8 cellular contexts compared by ENCODE assay signal in genomic region chr17:10226930-10227695, GRCh38. TPM values are rescaled to one million over a fixed set of nuclear protein-coding genes. Genes with fewer than 3 reads are reported as not detected.
DNase-seq lines count a peak whose midpoint lies in the region; ATAC-seq and TF ChIP-seq lines count a peak whose summit lies in the region.

No MANE protein-coding gene starts in this region.

- peak; percentile 41 for ATAC-seq in left colon
- ATAC-seq in GM18517 (IDR thresholded peaks at IDR 0.05; ENCODE audit: unreplicated experiment) = no peak
- ATAC-seq in HG02610 (IDR thresholded peaks at IDR 0.05; ENCODE audit: unreplicated experiment) = no peak

- no peaks in the 10 kb centered on the region for H3K36me3 ChIP-seq in BJ (ENCODE audit: control insufficient read depth, insufficient read depth, low read length)

- no peak for DNase-seq in BJ (ENCODE audit: low read depth)
- DNase-seq in HEK293T (ENCODE audit: extremely low spot score) = peak; percentile 75
- DNase-seq in T-helper 2 cell treated with Interferon-gamma antibody and Interleukin-4, amounts not matched to agents 5 μg/mL and 100 μg/mL, for 36 hours (ENCODE audit: low spot score) = peak; percentile 5
- DNase-seq in left colon = peak in 1 of 2 donors; percentile 61
- peak; percentile 29 for DNase-seq in stimulated activated CD8-positive, alpha-beta memory T cell treated with anti-CD3 and anti-CD28 coated beads, Interleukin-12 subunit alpha, Interleukin-12 subunit beta, amount 100 ng/mL, for 4 hours (ENCODE audit: low read depth)

- POLR2A ChIA-PET in BJ (lab: Charles Lee) = no interaction called here
- POLR2A ChIA-PET in HEK293T (lab: Yijun Ruan, JAX) = no interaction called here

- no peaks in the 10 kb centered on the region for H3K36me3 Mint-ChIP-seq in T-helper 2 cell treated with Interferon-gamma antibody and Interleukin-4, amounts not matched to agents 5 μg/mL and 100 μg/mL, for 36 hours (ENCODE audit: low read depth)
- no peaks in the 10 kb centered on the region for H3K36me3 Mint-ChIP-seq in brain

- no peaks in the 10 kb centered on the region for H3K4me1 Mint-ChIP-seq in T-helper 2 cell treated with Interferon-gamma antibody and Interleukin-4, amounts not matched to agents 5 μg/mL and 100 μg/mL, for 36 hours (ENCODE audit: low read depth)
- peaks cover 7% of the 10 kb centered on the region for H3K4me1 Mint-ChIP-seq in brain

- no peak overlapping the region for H3K4me3 ChIP-seq in BJ (ENCODE audit: low read depth, low read length)

- CTCF ChIA-PET in BJ (lab: Yijun Ruan, JAX) = interaction anchor here (0.6 to 5.0 kb wide), 52 partner anchors 11 to 391 kb away, joined by 3 to 70 read pairs (median 4); partner anchors contain the start of gene GAS7
- CTCF ChIA-PET in HEK293T (lab: Yijun Ruan, JAX) = interaction anchor here (0.6 to 1.7 kb wide), 5 partner anchors 9 to 257 kb away, joined by 3 to 5 read pairs (median 4); no protein-coding TSS in a partner anchor

- H3K4me3 Mint-ChIP-seq in T-helper 2 cell treated with Interferon-gamma antibody and Interleukin-4, amounts not matched to agents 5 μg/mL and 100 μg/mL, for 36 hours = no peak overlapping the region
- H3K4me3 Mint-ChIP-seq in brain = no peak overlapping the region

- intact Hi-C loops in left colon (cut with DNase I, micrococcal nuclease) = no loop called here

- H3K9me3 Mint-ChIP-seq in T-helper 2 cell treated with Interferon-gamma antibody and Interleukin-4, amounts not matched to agents 5 μg/mL and 100 μg/mL, for 36 hours = no peaks in the 10 kb centered on the region
- H3K9me3 Mint-ChIP-seq in brain = peaks cover 6 to 20% (median 13%) of the 10 kb centered on the region in 5 experiments

- no peak overlapping the region for H3K27ac Mint-ChIP-seq in T-helper 2 cell treated with Interferon-gamma antibody and Interleukin-4, amounts not matched to agents 5 μg/mL and 100 μg/mL, for 36 hours
- H3K27ac Mint-ChIP-seq in brain = no peak overlapping the region

- peak; percentile 96 for TF ChIP-seq CTCF in BJ (IDR thresholded peaks at IDR 0.05; ENCODE audit: insufficient read depth, low read depth, low read length)
- TF ChIP-seq CTCF in brain (conservative IDR thresholded peaks at IDR 0.05) = peak; percentile 56 to 72

- H3K27me3 Mint-ChIP-seq in T-helper 2 cell treated with Interferon-gamma antibody and Interleukin-4, amounts not matched to agents 5 μg/mL and 100 μg/mL, for 36 hours (ENCODE audit: low read depth) = no peaks in the 10 kb centered on the region
- H3K27me3 Mint-ChIP-seq in brain = peaks cover 2% of the 10 kb centered on the region

- H3K27me3 ChIP-seq in BJ (ENCODE audit: control insufficient read depth, insufficient read depth, low read length) = no peaks in the 10 kb centered on the region

TF ChIP-seq in HEK293T, 16 proteins besides CTCF, POLR2A, EP300 and RAD21:
- no peak for TF ChIP-seq L3MBTL2 (conservative IDR thresholded peaks at IDR 0.05)
- TF ChIP-seq SUZ12 (IDR thresholded peaks at IDR 0.05) = no peak
- TF ChIP-seq HDGF (IDR thresholded peaks at IDR 0.05; ENCODE audit: borderline replicate concordance) = no peak
- no peak for TF ChIP-seq TARDBP (IDR thresholded peaks at IDR 0.05)
- TF ChIP-seq FOXK2 (IDR thresholded peaks at IDR 0.05) = no peak

RNA-seq across cellular contexts. Expression of gene GAS7, which starts 28.7 kb away (rescaled TPM):
- polyA plus RNA-seq in BJ (2011; rRNA removed) (1.2 and 1.4 TPM in 2 replicates), brain (ENCODE audit: insufficient read depth, low read depth, low replicate concordance) (60.2 TPM)
- polyA minus RNA-seq in BJ (2011; rRNA and poly(A)+ RNA removed) = 1.1 and 2.4 TPM in 2 replicates
- total RNA-seq in left colon = 10 to 100 TPM in 1 of 2 donors, 1 to 10 TPM in 1; 6.3 to 22.9 TPM

Comparison
In these comparisons a context has a peak if more than half of its experiments do, and no peak if none do; other contexts are left out.
1. RNA of gene GAS7, which starts 28.7 kb away (polyA plus RNA-seq): 60.2 TPM in brain (single experiment); 1.2 to 1.4 TPM in BJ; every median in the first group is over 10 times any median in the second.